In genomic region chr12:29656762-29657538, GRCh38 we compare ENCODE assay signal across 21 cellular contexts.
"Had no signal": no experiment of that assay in that cellular context is flagged by ENCODE, and none has a peak within 500 bp of the region (broad histone marks: within the 10 kb centered on the region; RNA-seq: fewer than 3 reads in every experiment).

No MANE protein-coding gene starts in this region.

- H3K4me3 ChIP-seq: MG63 had no signal

- H3K27me3 ChIP-seq: brain microvascular endothelial cell, MG63 had no signal

- FAIRE-seq: RCC 7860 had no signal

- H3K27ac ChIP-seq: brain microvascular endothelial cell had no signal

- H3K9me3 ChIP-seq: MG63 had no signal

- DNase-seq: activated B cell treated with CpG ODN at 0.5 μM for 24 hours; activated CD4-positive, alpha-beta memory T cell treated with anti-CD3 and anti-CD28 coated beads for 36 hours; activated CD4-positive, alpha-beta T cell treated with anti-CD3 and anti-CD28 coated beads, Interleukin-2, amount 10 ng/mL, durations not matched to agents 7 days and 5 days; activated gamma-delta T cell; activated naive CD4-positive, alpha-beta T cell treated with anti-CD3 and anti-CD28 coated beads for 36 hours; activated T-cell treated with anti-CD3 and anti-CD28 coated beads for 4 hours; activated T-cell treated with anti-CD3 and anti-CD28 coated beads, Interleukin-2, amount 50 U/mL, for 48 hours; brain microvascular endothelial cell; MG63; MV-4-11; NCI-H1092 treated with DMSO at 0.1 percent for 48 hours; NCI-H1417 treated with DMSO at 0.1 percent for 48 hours; NCI-H1694; NCI-H2029; NCI-H446; PC-3; SIG-M5; T-helper 17 cell; T-helper 9 cell had no signal

- ATAC-seq: activated T-helper 17 cell treated with anti-CD3 and anti-CD28 coated beads, Interleukin-2, amount 50 U/mL, for 72 hours; PC-3; T-helper 17 cell had no signal

- H3K36me3 ChIP-seq: brain microvascular endothelial cell, MG63 had no signal
